ENCODE assay signal across 15 cellular contexts in genomic region chr9:130117376-130117775, GRCh38. TPM values are rescaled to one million over a fixed set of nuclear protein-coding genes. Genes with fewer than 3 reads are reported as not detected.
DNase-seq lines count a peak whose midpoint lies in the region; FAIRE-seq and TF ChIP-seq lines count a peak whose summit lies in the region.
"Had no signal": no experiment of that assay in that cellular context is flagged by ENCODE, and none has a peak within 500 bp of the region (broad histone marks: within the 10 kb centered on the region; RNA-seq: fewer than 3 reads in every experiment).

No MANE protein-coding gene starts in this region.

- peaks cover 0 to 21% (median 10%) of the 10 kb centered on the region in 4 donors for H3K4me1 ChIP-seq in tibial artery

- peaks cover 14 to 74% (median 37%) of the 10 kb centered on the region in 3 donors for H3K36me3 ChIP-seq in tibial artery
- H3K36me3 ChIP-seq: ovary had no signal

- H3K27ac Mint-ChIP-seq in neural crest cell (ENCODE audit: unreplicated experiment): peak overlapping the region; percentile 75
- H3K27ac Mint-ChIP-seq: memory B cell had no signal

- no peaks in the 10 kb centered on the region for H3K9me3 Mint-ChIP-seq in neural crest cell
- H3K9me3 Mint-ChIP-seq: memory B cell had no signal

- peaks cover 6% of the 10 kb centered on the region for H3K36me3 Mint-ChIP-seq in neural crest cell (ENCODE audit: low read depth)

- H3K27ac ChIP-seq in RWPE1 (peak overlapping the region; percentile 13; the same call in 1 of the 2 replicates), coronary artery (peak overlapping the region; percentile 9 to 33), tibial artery (peak overlapping the region; percentile 72 to 77)
- H3K27ac ChIP-seq: ovary had no signal

- H3K4me3 ChIP-seq in coronary artery (no peak overlapping the region), tibial artery (no peak overlapping the region)
- H3K4me3 ChIP-seq: BLaER1 treated with 17β-estradiol and CSF1 and Interleukin-3, amounts not matched to agents 10 nM and 100 nM; ovary had no signal

- no peaks in the 10 kb centered on the region for H3K27me3 Mint-ChIP-seq in neural crest cell (ENCODE audit: low read depth)
- H3K27me3 Mint-ChIP-seq: memory B cell had no signal

- no peak overlapping the region for H3K4me3 Mint-ChIP-seq in neural crest cell
- H3K4me3 Mint-ChIP-seq: memory B cell had no signal

- H3K4me1 Mint-ChIP-seq in neural crest cell: peaks cover 33% of the 10 kb centered on the region

- DNase-seq in RWPE1 (ENCODE audit: low spot score) (no peak), coronary artery (ENCODE audit: low spot score) (no peak), neural crest cell (ENCODE audit: low read depth, low spot score) (no peak), tibial artery (no peak), H54 (ENCODE audit: insufficient read length, low spot score) (no peak), NCI-H187 treated with DMSO at 0.1 percent for 48 hours (lab: John Stamatoyannopoulos, UW) (no peak)
- no peak for DNase-seq in activated naive CD4-positive, alpha-beta T cell treated with anti-CD3 and anti-CD28 coated beads, Interleukin-2, amount 50 U/mL, for 16 hours
- DNase-seq: amniotic stem cell; DMS 273 treated with DMSO at 0.1 percent for 48 hours; NCI-H1694; ovary; stimulated activated CD4-positive, alpha-beta T cell treated with anti-CD3 and anti-CD28 coated beads, Interleukin-15, amount 100 ng/mL, for 24 hours had no signal

- TF ChIP-seq POLR2A in H54 (IDR thresholded peaks at IDR 0.05; ENCODE audit: low read depth, low read length): no peak

- FAIRE-seq in H54 (lab: Jason Lieb, UNC): no peak
- FAIRE-seq: islet of Langerhans had no signal

- TF ChIP-seq CTCF in RWPE1 (conservative IDR thresholded peaks at IDR 0.05; ENCODE audit: low read depth): no peak
- no peak for TF ChIP-seq CTCF in coronary artery (IDR thresholded peaks at IDR 0.05)
- no peak for TF ChIP-seq CTCF in neural crest cell (conservative IDR thresholded peaks at IDR 0.05)
- TF ChIP-seq CTCF in tibial artery (IDR thresholded peaks at IDR 0.05): no peak

- H3K27me3 ChIP-seq in tibial artery: no peaks in the 10 kb centered on the region
- H3K27me3 ChIP-seq: BLaER1 treated with 17β-estradiol and CSF1 and Interleukin-3, amounts not matched to agents 10 nM and 100 nM; ovary had no signal

- POLR2A ChIA-PET in RWPE1 (lab: Yijun Ruan, JAX; ENCODE audit: low non-redundant PET): no interaction called here

- CTCF ChIA-PET in RWPE1 (lab: Yijun Ruan, JAX): interaction anchor here (1.3 kb wide), 1 partner anchor 126 kb away, joined by 4 read pairs; no protein-coding TSS in a partner anchor

- intact Hi-C loops in tibial artery (cut with DNase I; ENCODE audit: low total_unique reads): no loop called here

- no peaks in the 10 kb centered on the region for H3K9me3 ChIP-seq in tibial artery
- H3K9me3 ChIP-seq: BLaER1 treated with 17β-estradiol and CSF1 and Interleukin-3, amounts not matched to agents 10 nM and 100 nM; ovary had no signal

RNA-seq across cellular contexts. Expression of gene NCS1, which starts 54.8 kb away (rescaled TPM):
- 60.1 and 67.8 TPM in 2 replicates for total RNA-seq in neural crest cell

Comparison
In these comparisons a context has a peak if more than half of its experiments do, and no peak if none do; other contexts are left out.
1. H3K27ac ChIP-seq: peak in every context shown above with its lines; median percentile 74 in tibial artery; 21 in coronary artery; 13 in RWPE1.